ENCODE assay signal across 8 cellular contexts in genomic region chr1:244049142-244049968, GRCh38. TPM values are rescaled to one million over a fixed set of nuclear protein-coding genes. Genes with fewer than 3 reads are reported as not detected.
DNase-seq lines count a peak whose midpoint lies in the region; ATAC-seq, FAIRE-seq and TF ChIP-seq lines count a peak whose summit lies in the region.

No MANE protein-coding gene starts in this region.

- no peak for FAIRE-seq in endothelial cell of umbilical vein (lab: Jason Lieb, UNC)

- H3K27ac ChIP-seq in endothelial cell of umbilical vein (ENCODE audit: insufficient read depth, low read depth, low read length) (peak overlapping the region; percentile 88), muscle layer of colon (ENCODE audit: low read depth, low read length) (peak overlapping the region; percentile 57), suprapubic skin (peak overlapping the region; percentile 75)

- H3K27ac Mint-ChIP-seq in activated CD8-positive, alpha-beta T cell treated with anti-CD3 and anti-CD28 coated beads for 36 hours: peak overlapping the region; percentile 87

- H3K36me3 ChIP-seq in endothelial cell of umbilical vein (ENCODE audit: control insufficient read depth in 2 of 2, extremely low read depth in 1 of 2, insufficient read depth in 2 of 2, low read length in 2 of 2) (peaks cover 6 to 8% of the 10 kb centered on the region in 2 experiments), muscle layer of colon (ENCODE audit: insufficient read depth, low read length) (peaks cover 6% of the 10 kb centered on the region), suprapubic skin (peaks cover 5% of the 10 kb centered on the region)

- H3K79me2 ChIP-seq in endothelial cell of umbilical vein (ENCODE audit: control insufficient read depth, insufficient read depth, low read length): peaks cover 49% of the 10 kb centered on the region

- peak overlapping the region; percentile 90 for H3K4me3 Mint-ChIP-seq in activated CD8-positive, alpha-beta T cell treated with anti-CD3 and anti-CD28 coated beads for 36 hours

- POLR2A ChIA-PET in activated CD8-positive, alpha-beta T cell treated with anti-CD3 and anti-CD28 coated beads for 36 hours (lab: Charles Lee): interaction anchor here (0.9 kb wide), 1 partner anchor 11 kb away, joined by 3 read pairs; no protein-coding TSS in a partner anchor
- POLR2A ChIA-PET in endothelial cell of umbilical vein (lab: Charles Lee): interaction anchor here (0.5 to 0.8 kb wide), 3 partner anchors 193 to 616 kb away, joined by 3 to 6 read pairs (median 4); no protein-coding TSS in a partner anchor

- TF ChIP-seq EP300 in suprapubic skin (IDR thresholded peaks at IDR 0.05): no peak

- H3K4me1 Mint-ChIP-seq in activated CD8-positive, alpha-beta T cell treated with anti-CD3 and anti-CD28 coated beads for 36 hours (ENCODE audit: low read depth): peaks cover 44% of the 10 kb centered on the region

- H3K4me3 ChIP-seq in GM12875 (ENCODE audit: low read depth, low read length): peak overlapping the region; percentile 64
- peak overlapping the region; percentile 65 to 93 (median 92) for H3K4me3 ChIP-seq in endothelial cell of umbilical vein (replicated peaks in 1 of 3; ENCODE audit: insufficient read depth in 1 of 3, low read depth in 1 of 3, low read length in 3 of 3)
- H3K4me3 ChIP-seq in muscle layer of colon (ENCODE audit: low read depth in 1 of 2, low read length in 2 of 2): peak overlapping the region; percentile 50 to 98
- H3K4me3 ChIP-seq in suprapubic skin: peak overlapping the region; percentile 86

- dilution Hi-C loops in endothelial cell of umbilical vein (cut with MboI; ENCODE audit: extremely low pct_ligation_motif_present, low sequenced_read_pairs): no loop called here

- H2AFZ ChIP-seq in endothelial cell of umbilical vein (ENCODE audit: low read depth, low read length): no peak overlapping the region

- intact Hi-C loops in activated CD8-positive, alpha-beta T cell treated with anti-CD3 and anti-CD28 coated beads for 36 hours (cut with micrococcal nuclease): loop anchor here (10.0 kb wide), 1 partner anchor 195 kb away; the partner anchor contains the start of gene AKT3
- intact Hi-C loops in endothelial cell of umbilical vein (cut with micrococcal nuclease): loop anchor here (2.0 to 5.0 kb wide), 6 partner anchors 133 to 707 kb away; partner anchors contain the start of gene ADSS2

- H4K20me1 ChIP-seq in endothelial cell of umbilical vein (replicated peaks; ENCODE audit: control insufficient read depth, extremely low read depth, insufficient read depth, low read length): no peaks in the 10 kb centered on the region

- H3K9ac ChIP-seq in endothelial cell of umbilical vein (replicated peaks; ENCODE audit: extremely low read depth, insufficient read depth, low read length): peak overlapping the region; percentile 97
- peak overlapping the region; percentile 73 for H3K9ac ChIP-seq in muscle layer of colon (ENCODE audit: low read length)

- WGBS in suprapubic skin: under 1% methylated on average over 28 of the region's 75 CpGs

- H3K27me3 ChIP-seq in endothelial cell of umbilical vein (ENCODE audit: control insufficient read depth in 2 of 2, insufficient read depth in 2 of 2, low read length in 2 of 2): no peaks in the 10 kb centered on the region
- no peaks in the 10 kb centered on the region for H3K27me3 ChIP-seq in muscle layer of colon (ENCODE audit: control insufficient read depth in 1 of 2, insufficient read depth in 2 of 2, low read length in 2 of 2)
- no peaks in the 10 kb centered on the region for H3K27me3 ChIP-seq in suprapubic skin

- TF ChIP-seq CTCF in GM12875 (IDR thresholded peaks at IDR 0.05; ENCODE audit: borderline replicate concordance, insufficient read depth, low read depth, low read length) (no peak), endothelial cell of umbilical vein (IDR thresholded peaks at IDR 0.05; ENCODE audit: extremely low read depth in 1 of 2, insufficient read depth in 1 of 2, low read depth in 1 of 2, low read length in 2 of 2) (no peak), suprapubic skin (IDR thresholded peaks at IDR 0.05) (no peak)
- TF ChIP-seq CTCF in activated CD8-positive, alpha-beta T cell treated with anti-CD3 and anti-CD28 coated beads for 36 hours (IDR thresholded peaks at IDR 0.05): no peak

- H3K36me3 Mint-ChIP-seq in activated CD8-positive, alpha-beta T cell treated with anti-CD3 and anti-CD28 coated beads for 36 hours (ENCODE audit: low read depth): no peaks in the 10 kb centered on the region

- ATAC-seq in activated CD8-positive, alpha-beta T cell treated with anti-CD3 and anti-CD28 coated beads for 36 hours: no peak
- ATAC-seq in GM18861 (IDR thresholded peaks at IDR 0.05; ENCODE audit: unreplicated experiment) (no peak), HG03342 (IDR thresholded peaks at IDR 0.05; ENCODE audit: unreplicated experiment) (no peak)

- peak overlapping the region; percentile 89 for H3K4me2 ChIP-seq in endothelial cell of umbilical vein (ENCODE audit: insufficient read depth, low read length)

- TF ChIP-seq POLR2A in endothelial cell of umbilical vein (IDR thresholded peaks at IDR 0.05; ENCODE audit: low read depth, low read length): no peak
- TF ChIP-seq POLR2A in suprapubic skin (IDR thresholded peaks at IDR 0.05): no peak

- H3K4me1 ChIP-seq in endothelial cell of umbilical vein (ENCODE audit: control insufficient read depth, extremely low read depth, insufficient read depth, low read length) (peaks cover 33% of the 10 kb centered on the region), muscle layer of colon (ENCODE audit: insufficient read depth, low read length) (peaks cover 26% of the 10 kb centered on the region), suprapubic skin (peaks cover 38% of the 10 kb centered on the region)

- CTCF ChIA-PET in activated CD8-positive, alpha-beta T cell treated with anti-CD3 and anti-CD28 coated beads for 36 hours (lab: Charles Lee): no interaction called here
- CTCF ChIA-PET in endothelial cell of umbilical vein (lab: Charles Lee): no interaction called here

- H3K9me3 Mint-ChIP-seq in activated CD8-positive, alpha-beta T cell treated with anti-CD3 and anti-CD28 coated beads for 36 hours: no peaks in the 10 kb centered on the region

- DNase-seq in NCI-H2107 treated with DMSO at 0.1 percent for 48 hours (lab: John Stamatoyannopoulos, UW; ENCODE audit: unreplicated experiment) (peak; percentile 61), endothelial cell of umbilical vein (ENCODE audit: low read depth, low spot score) (peak; percentile 56), suprapubic skin (ENCODE audit: low spot score in 2 of 2) (no peak)
- DNase-seq in activated CD8-positive, alpha-beta T cell treated with anti-CD3 and anti-CD28 coated beads for 36 hours: peak; percentile 53

- H3K9me3 ChIP-seq in endothelial cell of umbilical vein (replicated peaks; ENCODE audit: control insufficient read depth, insufficient read depth, low read length): no peaks in the 10 kb centered on the region
- no peaks in the 10 kb centered on the region for H3K9me3 ChIP-seq in muscle layer of colon (ENCODE audit: low read length)
- H3K9me3 ChIP-seq in suprapubic skin: no peaks in the 10 kb centered on the region

- no peaks in the 10 kb centered on the region for H3K9me1 ChIP-seq in endothelial cell of umbilical vein (replicated peaks; ENCODE audit: control insufficient read depth, extremely low read depth, insufficient read depth, low read length)

- no TSS peak for BruUV-seq in endothelial cell of umbilical vein (replicated peaks; lab: Mats Ljungman, UMichigan)

- no peaks in the 10 kb centered on the region for H3K27me3 Mint-ChIP-seq in activated CD8-positive, alpha-beta T cell treated with anti-CD3 and anti-CD28 coated beads for 36 hours

TF ChIP-seq in endothelial cell of umbilical vein, 7 proteins besides CTCF, POLR2A, EP300 and RAD21:
- TF ChIP-seq MYC (IDR thresholded peaks at IDR 0.05; ENCODE audit: low read depth, low read length): no peak
- no peak for TF ChIP-seq MAX (IDR thresholded peaks at IDR 0.05; ENCODE audit: insufficient read depth, insufficient read length)
- TF ChIP-seq FOS (IDR thresholded peaks at IDR 0.05; ENCODE audit: borderline replicate concordance, insufficient read depth, low read length): no peak
- no peak for TF ChIP-seq POLR2AphosphoS5 (IDR thresholded peaks at IDR 0.05; ENCODE audit: insufficient read depth, low read depth, low read length)
- no peak for TF ChIP-seq GATA2 (IDR thresholded peaks at IDR 0.05; ENCODE audit: insufficient read depth, insufficient read length, low read depth, low read length)
- TF ChIP-seq JUN (IDR thresholded peaks at IDR 0.05; ENCODE audit: borderline replicate concordance, insufficient read depth, insufficient read length, low read depth): no peak
- no peak for TF ChIP-seq EZH2 (IDR thresholded peaks at IDR 0.05; ENCODE audit: borderline replicate concordance, low read depth, low read length, severe bottlenecking)

RNA-seq across cellular contexts. Expression of gene ZBTB18, which starts 1.7 kb away (rescaled TPM):
- 1 to 10 TPM; 8.2 TPM for total RNA-seq in activated CD8-positive, alpha-beta T cell treated with anti-CD3 and anti-CD28 coated beads for 36 hours
- total RNA-seq in endothelial cell of umbilical vein: 20.7 and 21.1 TPM in 2 replicates
- polyA plus RNA-seq in endothelial cell of umbilical vein: 14.6 and 15.5 TPM in 2 replicates
- polyA plus RNA-seq in endothelial cell of umbilical vein (2011; cell fraction: cytosol; rRNA removed): 13.9 and 14.7 TPM in 2 replicates
- 45.5 and 51.9 TPM in 2 replicates for polyA plus RNA-seq in endothelial cell of umbilical vein (2011; cell fraction: nucleus; rRNA removed)
- 9.4 and 10.1 TPM in 2 replicates for polyA plus RNA-seq in endothelial cell of umbilical vein (2012)
- polyA minus RNA-seq in endothelial cell of umbilical vein: 26.1 and 29.8 TPM in 2 replicates
- 1.5 TPM for polyA minus RNA-seq in endothelial cell of umbilical vein (2011; cell fraction: cytosol; rRNA and poly(A)+ RNA removed)
- polyA minus RNA-seq in endothelial cell of umbilical vein (2011; cell fraction: nucleus; rRNA and poly(A)+ RNA removed): 19.4 and 20.2 TPM in 2 replicates
- 10 to 100 TPM in 3 of 4 donors, 1 to 10 TPM in 1; 6.7 to 14.7 (median 11.8) TPM for total RNA-seq in suprapubic skin

Comparison
In these comparisons a context has a peak if more than half of its experiments do, and no peak if none do; other contexts are left out.
1. DNase-seq: peak in NCI-H2107 treated with DMSO at 0.1 percent for 48 hours (single experiment), activated CD8-positive, alpha-beta T cell treated with anti-CD3 and anti-CD28 coated beads for 36 hours (single experiment) and endothelial cell of umbilical vein (single experiment); none in suprapubic skin (0 of 2).
2. Peak in every context shown above with its lines, with median percentiles within 50 percentile points of each other: H3K4me3 ChIP-seq and H3K27ac ChIP-seq.